9 cellular contexts compared by ENCODE assay signal in genomic region chr6:40587240-40588069, GRCh38. TPM values are rescaled to one million over a fixed set of nuclear protein-coding genes. Genes with fewer than 3 reads are reported as not detected.
DNase-seq lines count a peak whose midpoint lies in the region; ATAC-seq and TF ChIP-seq lines count a peak whose summit lies in the region.
"Had no signal": no experiment of that assay in that cellular context is flagged by ENCODE, and none has a peak within 500 bp of the region (broad histone marks: within the 10 kb centered on the region; RNA-seq: fewer than 3 reads in every experiment).

Gene LRFN2 (minus strand): TSS chr6:40587364.

- H3K4me3 ChIP-seq in HAP-1, result peak within 1 kb of the TSS; percentile 26

- no peaks in the 10 kb centered on the region for H3K36me3 Mint-ChIP-seq in chondrocyte (ENCODE audit: low read depth)

- peak; percentile 80 for TF ChIP-seq CTCF in chondrocyte (IDR thresholded peaks at IDR 0.05)

- peaks cover 44% of the 10 kb centered on the region for H3K27me3 Mint-ChIP-seq in chondrocyte (ENCODE audit: low read depth)

- no peaks in the 10 kb centered on the region for H3K9me3 Mint-ChIP-seq in chondrocyte (ENCODE audit: low read depth)

- no peaks in the 10 kb centered on the region for H3K4me1 ChIP-seq in HAP-1

- H3K27ac ChIP-seq in layer of hippocampus (ENCODE audit: low read depth, low read length), result peak within 1 kb of the TSS; percentile 46

- ATAC-seq in GM21447 (IDR thresholded peaks at IDR 0.05; ENCODE audit: unreplicated experiment), result no peak

- H3K4me3 Mint-ChIP-seq in chondrocyte (ENCODE audit: unreplicated experiment), result peak within 1 kb of the TSS; percentile 79

- no peaks in the 10 kb centered on the region for H3K36me3 ChIP-seq in HAP-1 (replicated peaks)

- H3K27ac Mint-ChIP-seq in chondrocyte (ENCODE audit: unreplicated experiment), result peak within 1 kb of the TSS; percentile 22

- H3K27me3 ChIP-seq in HAP-1 (ENCODE audit: low read depth), result peaks cover 21% of the 10 kb centered on the region
- H3K27me3 ChIP-seq in layer of hippocampus (ENCODE audit: control insufficient read depth, insufficient read depth, low read length), result peaks cover 11% of the 10 kb centered on the region

- in situ Hi-C loops in HAP-1 (cut with MboI; ENCODE audit: low sequenced_read_pairs), result no loop called here

- DNase-seq in DMS79 (lab: John Stamatoyannopoulos, UW) (peak; percentile 64), HAP-1 (ENCODE audit: low spot score in 2 of 2) (peak; percentile 34 to 74), NCI-H146 (lab: John Stamatoyannopoulos, UW) (peak; percentile 86), chondrocyte (ENCODE audit: low spot score) (no peak)
- peak; percentile 39 for DNase-seq in activated CD4-positive, alpha-beta T cell treated with anti-CD3 and anti-CD28 coated beads for 1 hour
- DNase-seq in stimulated activated CD4-positive, alpha-beta T cell treated with anti-CD3 and anti-CD28 coated beads, Interleukin-1b, Interleukin-23, amount 100 ng/mL, for 24 hours (ENCODE audit: low read depth in 4 of 4, low spot score in 1 of 4), result peak; percentile 27 to 55 (median 42)

- no peaks in the 10 kb centered on the region for H3K9me3 ChIP-seq in HAP-1

- peaks cover 17% of the 10 kb centered on the region for H3K4me1 Mint-ChIP-seq in chondrocyte (ENCODE audit: low read depth)

RNA-seq across cellular contexts. Expression of gene LRFN2, which starts in this region (rescaled TPM):
- 0.05 TPM in 1 of 3 replicates, not detected in the others for total RNA-seq in chondrocyte
- total RNA-seq: subcutaneous adipose tissue had no signal
